Comparison of ENCODE assay signal across 21 cellular contexts in genomic region chr12:131611416-131612091, GRCh38.
"Had no signal": no experiment of that assay in that cellular context is flagged by ENCODE, and none has a peak within 500 bp of the region (broad histone marks: within the 10 kb centered on the region; RNA-seq: fewer than 3 reads in every experiment).

No MANE protein-coding gene starts in this region.

- DNase-seq: IMR-90, Kasumi-1, MM.1S, NCI-H1105 treated with DMSO at 0.1 percent for 48 hours, NCI-H1417 treated with DMSO at 0.1 percent for 48 hours, NCI-H146, NCI-H1694 treated with DMSO at 0.1 percent for 48 hours, NCI-H1930, NCI-H2081 treated with DMSO at 0.1 percent for 48 hours, NCI-H2171, NCI-H226, NCI-H446, NCI-H510A, NCI-H524 treated with DMSO at 0.1 percent for 48 hours, NCI-H69, NCI-H774, SHP77, SK-N-SH, SW 1271 had no signal

- H3K9ac ChIP-seq: KMS-11, SK-N-SH had no signal

- H3K4me2 ChIP-seq: KMS-11, SK-N-SH had no signal

- H3K9me3 ChIP-seq: SK-N-SH had no signal

- H3K27ac ChIP-seq: KMS-11, RWPE1 had no signal
